ENCODE assay signal across 8 cellular contexts in genomic region chr14:61025239-61026223, GRCh38. TPM values are rescaled to one million over a fixed set of nuclear protein-coding genes. Genes with fewer than 3 reads are reported as not detected.
DNase-seq lines count a peak whose midpoint lies in the region; ATAC-seq, FAIRE-seq and TF ChIP-seq lines count a peak whose summit lies in the region.

No MANE protein-coding gene starts in this region.

- H3K9me3 Mint-ChIP-seq in CD4-positive, alpha-beta memory T cell: no peaks in the 10 kb centered on the region

- no TSS peak for BruUV-seq in GM12878 (replicated peaks; lab: Mats Ljungman, UMichigan)

- TF ChIP-seq RAD21 in GM12878 (IDR thresholded peaks at IDR 0.05; ENCODE audit: insufficient read depth, low read depth, low read length): peak; percentile 92

- no peaks in the 10 kb centered on the region for H3K4me1 ChIP-seq in CD4-positive, alpha-beta memory T cell (ENCODE audit: insufficient read depth, low read length)
- H3K4me1 ChIP-seq in GM12878 (ENCODE audit: control insufficient read depth, insufficient read depth, low read length) (no peaks in the 10 kb centered on the region), skeletal muscle satellite cell (ENCODE audit: control insufficient read depth, insufficient read depth, low read length) (peaks cover 30% of the 10 kb centered on the region)

- 53% methylated on average over 7 of the region's 7 CpGs for WGBS in GM12878 (ENCODE audit: insufficient coverage, insufficient replicate concordance, low lambda C conversion rate, missing lambda C conversion rate)

- peaks cover 0 to under 1% (median 0%) of the 10 kb centered on the region in 4 donors for H3K4me1 Mint-ChIP-seq in CD4-positive, alpha-beta memory T cell

- peak; percentile 70 to 85 (median 79) for TF ChIP-seq CTCF in GM12878 (IDR thresholded peaks at IDR 0.05 in 2 of 3, conservative IDR thresholded peaks at IDR 0.05 in 1 of 3; ENCODE audit: control insufficient read depth in 2 of 3, extremely low read depth in 1 of 3, insufficient read depth in 1 of 3, low read depth in 3 of 3, low read length in 3 of 3)

- H3K4me3 ChIP-seq in CD4-positive, alpha-beta memory T cell (ENCODE audit: low read length in 2 of 2): no peak overlapping the region
- H3K4me3 ChIP-seq in GM12878: no peak overlapping the region
- H3K4me3 ChIP-seq in skeletal muscle satellite cell (ENCODE audit: low read length): peak overlapping the region; percentile 43

- TF ChIP-seq POLR2A in GM12878 (IDR thresholded peaks at IDR 0.05; ENCODE audit: low read depth, low read length): no peak

- H3K79me2 ChIP-seq in GM12878 (ENCODE audit: control insufficient read depth, insufficient read depth, low read length): no peaks in the 10 kb centered on the region

- RAD21 ChIA-PET in GM12878 (lab: Charles Lee; ENCODE audit: unreplicated experiment): interaction anchor here (0.6 to 3.0 kb wide), 10 partner anchors 15 to 401 kb away, joined by 3 to 13 read pairs (median 4); no protein-coding TSS in a partner anchor

- CTCF ChIA-PET in CD4-positive, alpha-beta memory T cell (lab: Charles Lee; ENCODE audit: partially characterized antibody): interaction anchor here (0.6 to 6.0 kb wide), 11 partner anchors 9 to 674 kb away, joined by 3 to 59 read pairs (median 3); no protein-coding TSS in a partner anchor
- CTCF ChIA-PET in GM12878 (lab: Yijun Ruan, JAX): interaction anchor here (0.7 to 4.0 kb wide), 22 partner anchors 9 to 835 kb away, joined by 3 to 36 read pairs (median 4); no protein-coding TSS in a partner anchor

- H3K36me3 ChIP-seq in CD4-positive, alpha-beta memory T cell (ENCODE audit: insufficient read depth, low read length): no peaks in the 10 kb centered on the region
- H3K36me3 ChIP-seq in GM12878 (ENCODE audit: control insufficient read depth in 2 of 2, insufficient read depth in 2 of 2, low read length in 1 of 2) (no peaks in the 10 kb centered on the region), skeletal muscle satellite cell (ENCODE audit: insufficient read depth, low read length) (no peaks in the 10 kb centered on the region)

- DNase-seq in CD4-positive, alpha-beta memory T cell: peak; percentile 38 to 49 (median 47)
- DNase-seq in NCI-H1436 treated with DMSO at 0.1 percent for 48 hours (lab: John Stamatoyannopoulos, UW) (peak; percentile 44), SW480 (ENCODE audit: low spot score) (peak; percentile 60), GM12878 (ENCODE audit: low read depth, low spot score) (no peak), iPS DF 4.7 (ENCODE audit: extremely low read depth, low spot score) (peak; percentile 30)

- intact Hi-C loops in CD4-positive, alpha-beta memory T cell (cut with micrococcal nuclease): loop anchor here (1.0 kb wide), 3 partner anchors 227 to 675 kb away; no protein-coding TSS in a partner anchor
- intact Hi-C loops in GM12878 (cut with micrococcal nuclease; ENCODE audit: unreplicated experiment): loop anchor here (1.0 to 10.0 kb wide), 5 partner anchors 169 to 400 kb away; partner anchors contain the start of gene MNAT1

- H3K27me3 ChIP-seq in CD4-positive, alpha-beta memory T cell (ENCODE audit: insufficient read depth, low read length): no peaks in the 10 kb centered on the region
- no peaks in the 10 kb centered on the region for H3K27me3 ChIP-seq in GM12878 (replicated peaks in 1 of 2; ENCODE audit: control insufficient read depth in 2 of 2, insufficient read depth in 2 of 2, low read length in 1 of 2)
- no peaks in the 10 kb centered on the region for H3K27me3 ChIP-seq in skeletal muscle satellite cell (ENCODE audit: control insufficient read depth, insufficient read depth, low read length)

- H3K36me3 Mint-ChIP-seq in CD4-positive, alpha-beta memory T cell: peaks cover 0 to under 1% of the 10 kb centered on the region in 2 donors

- no peak overlapping the region for H3K27ac Mint-ChIP-seq in CD4-positive, alpha-beta memory T cell

- no peak overlapping the region for H3K27ac ChIP-seq in CD4-positive, alpha-beta memory T cell (ENCODE audit: low read depth, low read length)
- H3K27ac ChIP-seq in GM12878 (ENCODE audit: control insufficient read depth, insufficient read depth): no peak overlapping the region

- POLR2A ChIA-PET in CD4-positive, alpha-beta memory T cell (lab: Charles Lee; ENCODE audit: partially characterized antibody): interaction anchor here (0.7 kb wide), 1 partner anchor 44 kb away, joined by 3 read pairs; the partner anchor contains the start of gene SLC38A6
- POLR2A ChIA-PET in GM12878 (lab: Charles Lee): no interaction called here

- H3K4me3 Mint-ChIP-seq in CD4-positive, alpha-beta memory T cell: no peak overlapping the region

- SMC1A ChIA-PET in GM12878 (lab: Charles Lee; ENCODE audit: uncharacterized antibody, unreplicated experiment): interaction anchor here (1.0 to 3.4 kb wide), 8 partner anchors 9 to 402 kb away, joined by 3 to 14 read pairs (median 4); no protein-coding TSS in a partner anchor

- TF ChIP-seq EP300 in GM12878 (IDR thresholded peaks at IDR 0.05; ENCODE audit: borderline replicate concordance in 1 of 2, control insufficient read depth in 1 of 2, low read depth in 2 of 2, low read length in 2 of 2): no peak

- in situ Hi-C loops in GM12878 (cut with MboI): loop anchor here (5.0 kb wide), 2 partner anchors 227 to 398 kb away; no protein-coding TSS in a partner anchor

- H3K27me3 Mint-ChIP-seq in CD4-positive, alpha-beta memory T cell: no peaks in the 10 kb centered on the region

- no peak overlapping the region for H2AFZ ChIP-seq in GM12878 (ENCODE audit: control insufficient read depth, low read depth, low read length)

- ATAC-seq in GM21526 (IDR thresholded peaks at IDR 0.05; ENCODE audit: low FRiP score, unreplicated experiment) (peak; percentile 52), GM12878 (peak; percentile 89), GM18517 (IDR thresholded peaks at IDR 0.05; ENCODE audit: unreplicated experiment) (no peak)

- H3K9ac ChIP-seq in GM12878 (ENCODE audit: control insufficient read depth, insufficient read depth, low read length) (no peak overlapping the region), skeletal muscle satellite cell (ENCODE audit: low read depth, low read length) (peak overlapping the region; percentile 76)

- H3K9me3 ChIP-seq in CD4-positive, alpha-beta memory T cell (ENCODE audit: control insufficient read depth in 1 of 2, low read length in 2 of 2): no peaks in the 10 kb centered on the region
- H3K9me3 ChIP-seq in GM12878 (replicated peaks; ENCODE audit: control insufficient read depth, insufficient read depth, low read length): no peaks in the 10 kb centered on the region
- H3K9me3 ChIP-seq in skeletal muscle satellite cell (replicated peaks; ENCODE audit: low read length): no peaks in the 10 kb centered on the region

- no peak overlapping the region for H3K4me2 ChIP-seq in GM12878 (ENCODE audit: control insufficient read depth, insufficient read depth)
- H3K4me2 ChIP-seq in skeletal muscle satellite cell (ENCODE audit: low read length): peak overlapping the region; percentile 74

- FAIRE-seq in GM12878 (lab: Jason Lieb, UNC): peak; percentile 27

- no peaks in the 10 kb centered on the region for H4K20me1 ChIP-seq in GM12878 (ENCODE audit: control insufficient read depth, insufficient read depth)

TF ChIP-seq in GM12878, 131 proteins besides CTCF, POLR2A, EP300 and RAD21 (continues in another document):
- TF ChIP-seq YY1 (IDR thresholded peaks at IDR 0.05; ENCODE audit: low read depth, low read length) (0 out of 2 replicates have a peak, but pooled peaks have one; percentile 35), MEF2B (IDR thresholded peaks at IDR 0.05; ENCODE audit: partially characterized antibody, poor library complexity, severe bottlenecking) (peak; percentile 50)

RNA-seq across cellular contexts. Expression of gene SLC38A6, which starts 44.5 kb away (rescaled TPM):
- total RNA-seq in CD4-positive, alpha-beta memory T cell: 10 to 100 TPM; 19.9 to 21.3 TPM
- polyA plus RNA-seq in CD4-positive, alpha-beta memory T cell: 1 to 10 TPM; 8.5 to 8.7 TPM
- 72.2 and 76.0 TPM in 2 replicates for total RNA-seq in GM12878 (2013; cell fraction: nucleolus; rRNA removed)
- 4.3 and 5.1 TPM in 2 replicates for total RNA-seq in GM12878 (2014; rRNA removed)
- total RNA-seq in GM12878 (2014; rRNA removed; fragmentation: Illumina TruSeq; extraction: Trizol): 5.0 and 5.5 TPM in 2 replicates
- total RNA-seq in GM12878 (2021): 3.6 and 4.5 TPM in 2 replicates
- polyA plus RNA-seq in GM12878 (2011; ENCODE audit: low read depth): 1.6 TPM
- 7.0 and 12.4 TPM in 2 replicates for polyA plus RNA-seq in GM12878 (2011; rRNA removed)
- polyA plus RNA-seq in GM12878 (2011; cell fraction: cytosol; rRNA removed): 2.1 and 2.4 TPM in 2 replicates
- polyA plus RNA-seq in GM12878 (2011; cell fraction: nucleus; rRNA removed): 9.0 and 11.6 TPM in 2 replicates
- 2.7 and 2.8 TPM in 2 replicates for polyA plus RNA-seq in GM12878 (2012)
- 2.6 and 4.5 TPM in 2 replicates for polyA plus RNA-seq in GM12878 (2014; fragmentation: Illumina TruSeq; extraction: Trizol)
- 1 to 10 TPM; 2.9 TPM for polyA plus RNA-seq in GM12878 (2014; fragmentation: Nextera tagmentation; extraction: Ambion mirVana)
- 2.0 and 4.2 TPM in 2 replicates for polyA plus RNA-seq in GM12878 (2014; rRNA removed)
- polyA plus RNA-seq in GM12878 (2016; fragmentation: Nextera tagmentation; extraction: Ambion mirVana): 1 to 10 TPM; 3.7 to 4.9 TPM
- 6.4 and 7.9 TPM in 2 replicates for polyA minus RNA-seq in GM12878 (2011; rRNA and poly(A)+ RNA removed)
- polyA minus RNA-seq in GM12878 (2011; cell fraction: cytosol; rRNA and poly(A)+ RNA removed): 1.9 TPM in 1 of 2 replicates, not detected in the other
- 15.6 and 24.6 TPM in 2 replicates for polyA minus RNA-seq in GM12878 (2011; cell fraction: nucleus; rRNA and poly(A)+ RNA removed)
- 41.7 and 55.3 TPM in 2 replicates for total RNA-seq in skeletal muscle satellite cell (2012; rRNA removed)

RNA-seq across cellular contexts. Expression of gene TRMT5, which starts 44.7 kb away (rescaled TPM):
- total RNA-seq in CD4-positive, alpha-beta memory T cell: 10 to 100 TPM in 1 of 2 experiments, 1 to 10 TPM in 1; 8.5 to 11.8 TPM
- 1 to 10 TPM; 4.3 to 7.0 TPM for polyA plus RNA-seq in CD4-positive, alpha-beta memory T cell
- 19.3 and 21.6 TPM in 2 replicates for total RNA-seq in GM12878 (2013; cell fraction: nucleolus; rRNA removed)
- 6.9 and 7.0 TPM in 2 replicates for total RNA-seq in GM12878 (2014; rRNA removed)
- total RNA-seq in GM12878 (2014; rRNA removed; fragmentation: Illumina TruSeq; extraction: Trizol): 8.9 and 9.9 TPM in 2 replicates
- total RNA-seq in GM12878 (2021): 12.7 and 13.6 TPM in 2 replicates
- 3.3 TPM for polyA plus RNA-seq in GM12878 (2011; ENCODE audit: low read depth)
- polyA plus RNA-seq in GM12878 (2011; rRNA removed): 7.7 and 9.8 TPM in 2 replicates
- polyA plus RNA-seq in GM12878 (2011; cell fraction: cytosol; rRNA removed): 2.9 and 3.2 TPM in 2 replicates
- polyA plus RNA-seq in GM12878 (2011; cell fraction: nucleus; rRNA removed): 5.7 and 6.3 TPM in 2 replicates
- polyA plus RNA-seq in GM12878 (2012): 5.5 and 5.8 TPM in 2 replicates
- polyA plus RNA-seq in GM12878 (2014; fragmentation: Illumina TruSeq; extraction: Trizol): 11.9 and 13.9 TPM in 2 replicates
- 10 to 100 TPM in 1 of 2 experiments, 1 to 10 TPM in 1; 6.6 to 13.1 TPM for polyA plus RNA-seq in GM12878 (2014; fragmentation: Nextera tagmentation; extraction: Ambion mirVana)
- polyA plus RNA-seq in GM12878 (2014; rRNA removed): 7.7 TPM in 2 replicates
- 10 to 100 TPM in 1 of 2 experiments, 1 to 10 TPM in 1; 9.8 to 10.3 TPM for polyA plus RNA-seq in GM12878 (2016; fragmentation: Nextera tagmentation; extraction: Ambion mirVana)
- polyA minus RNA-seq in GM12878 (2011; rRNA and poly(A)+ RNA removed): 4.5 and 6.0 TPM in 2 replicates
- polyA minus RNA-seq in GM12878 (2011; cell fraction: cytosol; rRNA and poly(A)+ RNA removed): 1.8 and 2.8 TPM in 2 replicates
- polyA minus RNA-seq in GM12878 (2011; cell fraction: nucleus; rRNA and poly(A)+ RNA removed): 8.7 and 12.2 TPM in 2 replicates
- total RNA-seq in skeletal muscle satellite cell (2012; rRNA removed): 13.8 and 16.2 TPM in 2 replicates
